Comparison of ENCODE assay signal across 10 cellular contexts in genomic region chr1:205593532-205593931, GRCh38. TPM values are rescaled to one million over a fixed set of nuclear protein-coding genes. Genes with fewer than 3 reads are reported as not detected.
A peak's percentile ranks its signal among the peaks of the same experiment; 100 is the strongest.
DNase-seq lines count a peak whose midpoint lies in the region; ATAC-seq and TF ChIP-seq lines count a peak whose summit lies in the region.
"Had no signal": no experiment of that assay in that cellular context is flagged by ENCODE, and none has a peak within 500 bp of the region (broad histone marks: within the 10 kb centered on the region; RNA-seq: fewer than 3 reads in every experiment).

No MANE protein-coding gene starts in this region.

- H3K27me3 Mint-ChIP-seq in activated naive CD4-positive, alpha-beta T cell treated with anti-CD3 and anti-CD28 coated beads, Interleukin-2, amount 50 U/mL, for 24 hours: no peaks in the 10 kb centered on the region
- no peaks in the 10 kb centered on the region for H3K27me3 Mint-ChIP-seq in activated T-helper 2 cell treated with anti-CD3 and anti-CD28 coated beads, Interferon-gamma antibody, Interleukin-2, Interleukin-4, amounts not matched to agents 10 μg/mL and 5 μg/mL and 100 μg/mL, durations not matched to agents 14 hours and 24 hours and 36 hours (ENCODE audit: low read depth)

- peaks cover 8% of the 10 kb centered on the region for H3K36me3 Mint-ChIP-seq in activated naive CD4-positive, alpha-beta T cell treated with anti-CD3 and anti-CD28 coated beads, Interleukin-2, amount 50 U/mL, for 24 hours
- H3K36me3 Mint-ChIP-seq in activated naive CD4-positive, alpha-beta T cell treated with anti-CD3 and anti-CD28 coated beads, Interleukin-2, amount 50 U/mL, for 72 hours: peaks cover 6 to 10% of the 10 kb centered on the region in 2 donors
- peaks cover 26% of the 10 kb centered on the region for H3K36me3 Mint-ChIP-seq in activated T-helper 2 cell treated with anti-CD3 and anti-CD28 coated beads, Interferon-gamma antibody, Interleukin-2, Interleukin-4, amounts not matched to agents 10 μg/mL and 5 μg/mL and 100 μg/mL, durations not matched to agents 14 hours and 24 hours and 36 hours (ENCODE audit: low read depth)
- no peaks in the 10 kb centered on the region for H3K36me3 Mint-ChIP-seq in stimulated activated effector memory CD8-positive, alpha-beta T cell treated with anti-CD3 and anti-CD28 coated beads, Interleukin-12 subunit alpha, Interleukin-12 subunit beta, amount 100 ng/mL, for 72 hours

- ATAC-seq in activated naive CD4-positive, alpha-beta T cell treated with anti-CD3 and anti-CD28 coated beads, Interleukin-2, amount 50 U/mL, for 72 hours: no peak
- ATAC-seq in HG02885 (IDR thresholded peaks at IDR 0.05; ENCODE audit: poor library complexity, unreplicated experiment): peak; percentile 33
- ATAC-seq in stimulated activated effector memory CD8-positive, alpha-beta T cell treated with anti-CD3 and anti-CD28 coated beads, Interleukin-12 subunit alpha, Interleukin-12 subunit beta, amount 100 ng/mL, for 72 hours: no peak
- no peak for ATAC-seq in HG02870 (IDR thresholded peaks at IDR 0.05; ENCODE audit: unreplicated experiment)
- no peak for ATAC-seq in GM18498 (IDR thresholded peaks at IDR 0.05; ENCODE audit: unreplicated experiment)

- in situ Hi-C loops in GM13976 (cut with MboI; ENCODE audit: low sequenced_read_pairs, unreplicated experiment): no loop called here

- H3K9me3 Mint-ChIP-seq in activated naive CD4-positive, alpha-beta T cell treated with anti-CD3 and anti-CD28 coated beads, Interleukin-2, amount 50 U/mL, for 24 hours: no peaks in the 10 kb centered on the region
- no peaks in the 10 kb centered on the region for H3K9me3 Mint-ChIP-seq in activated naive CD4-positive, alpha-beta T cell treated with anti-CD3 and anti-CD28 coated beads, Interleukin-2, amount 50 U/mL, for 72 hours
- no peaks in the 10 kb centered on the region for H3K9me3 Mint-ChIP-seq in activated T-helper 2 cell treated with anti-CD3 and anti-CD28 coated beads, Interferon-gamma antibody, Interleukin-2, Interleukin-4, amounts not matched to agents 10 μg/mL and 5 μg/mL and 100 μg/mL, durations not matched to agents 14 hours and 24 hours and 36 hours
- no peaks in the 10 kb centered on the region for H3K9me3 Mint-ChIP-seq in stimulated activated effector memory CD8-positive, alpha-beta T cell treated with anti-CD3 and anti-CD28 coated beads, Interleukin-12 subunit alpha, Interleukin-12 subunit beta, amount 100 ng/mL, for 72 hours

- peaks cover 55% of the 10 kb centered on the region for H3K4me1 Mint-ChIP-seq in activated naive CD4-positive, alpha-beta T cell treated with anti-CD3 and anti-CD28 coated beads, Interleukin-2, amount 50 U/mL, for 24 hours
- peaks cover 50% of the 10 kb centered on the region for H3K4me1 Mint-ChIP-seq in activated T-helper 2 cell treated with anti-CD3 and anti-CD28 coated beads, Interferon-gamma antibody, Interleukin-2, Interleukin-4, amounts not matched to agents 10 μg/mL and 5 μg/mL and 100 μg/mL, durations not matched to agents 14 hours and 24 hours and 36 hours (ENCODE audit: low read depth)
- peaks cover 6% of the 10 kb centered on the region for H3K4me1 Mint-ChIP-seq in stimulated activated effector memory CD8-positive, alpha-beta T cell treated with anti-CD3 and anti-CD28 coated beads, Interleukin-12 subunit alpha, Interleukin-12 subunit beta, amount 100 ng/mL, for 72 hours

- no peak for TF ChIP-seq CTCF in GM13976 (IDR thresholded peaks at IDR 0.05; ENCODE audit: borderline replicate concordance, control extremely low read depth, extremely low read depth, insufficient read depth, missing control alignments)

- peak overlapping the region; percentile 92 for H3K27ac Mint-ChIP-seq in activated naive CD4-positive, alpha-beta T cell treated with anti-CD3 and anti-CD28 coated beads, Interleukin-2, amount 50 U/mL, for 24 hours
- H3K27ac Mint-ChIP-seq in activated naive CD4-positive, alpha-beta T cell treated with anti-CD3 and anti-CD28 coated beads, Interleukin-2, amount 50 U/mL, for 72 hours: peak overlapping the region in 1 of 2 donors; percentile 93
- peak overlapping the region; percentile 50 for H3K27ac Mint-ChIP-seq in activated T-helper 2 cell treated with anti-CD3 and anti-CD28 coated beads, Interferon-gamma antibody, Interleukin-2, Interleukin-4, amounts not matched to agents 10 μg/mL and 5 μg/mL and 100 μg/mL, durations not matched to agents 14 hours and 24 hours and 36 hours
- H3K27ac Mint-ChIP-seq in stimulated activated effector memory CD8-positive, alpha-beta T cell treated with anti-CD3 and anti-CD28 coated beads, Interleukin-12 subunit alpha, Interleukin-12 subunit beta, amount 100 ng/mL, for 72 hours: no peak overlapping the region

- intact Hi-C loops in activated T-helper 2 cell treated with anti-CD3 and anti-CD28 coated beads, Interferon-gamma antibody, Interleukin-2, Interleukin-4, amounts not matched to agents 10 μg/mL and 5 μg/mL and 100 μg/mL, durations not matched to agents 14 hours and 24 hours and 36 hours (cut with micrococcal nuclease): loop anchor here (5.0 kb wide), 1 partner anchor 66 kb away; no protein-coding TSS in a partner anchor

- H3K4me3 Mint-ChIP-seq in activated naive CD4-positive, alpha-beta T cell treated with anti-CD3 and anti-CD28 coated beads, Interleukin-2, amount 50 U/mL, for 24 hours: peak overlapping the region; percentile 78
- H3K4me3 Mint-ChIP-seq in activated T-helper 2 cell treated with anti-CD3 and anti-CD28 coated beads, Interferon-gamma antibody, Interleukin-2, Interleukin-4, amounts not matched to agents 10 μg/mL and 5 μg/mL and 100 μg/mL, durations not matched to agents 14 hours and 24 hours and 36 hours (ENCODE audit: low read depth): peak overlapping the region; percentile 18
- peak overlapping the region; percentile 66 for H3K4me3 Mint-ChIP-seq in stimulated activated effector memory CD8-positive, alpha-beta T cell treated with anti-CD3 and anti-CD28 coated beads, Interleukin-12 subunit alpha, Interleukin-12 subunit beta, amount 100 ng/mL, for 72 hours

- no peak for DNase-seq in activated naive CD4-positive, alpha-beta T cell treated with anti-CD3 and anti-CD28 coated beads, Interleukin-2, amount 50 U/mL, for 72 hours (ENCODE audit: low spot score in 2 of 2)
- DNase-seq in activated T-helper 2 cell treated with anti-CD3 and anti-CD28 coated beads, Interferon-gamma antibody, Interleukin-2, Interleukin-4, amounts not matched to agents 10 μg/mL and 5 μg/mL and 100 μg/mL, durations not matched to agents 14 hours and 24 hours and 36 hours (ENCODE audit: low spot score): no peak
- no peak for DNase-seq in stimulated activated effector memory CD8-positive, alpha-beta T cell treated with anti-CD3 and anti-CD28 coated beads, Interleukin-12 subunit alpha, Interleukin-12 subunit beta, amount 100 ng/mL, for 72 hours (ENCODE audit: low spot score in 2 of 2)
- no peak for DNase-seq in GM13976 (ENCODE audit: low spot score)
- DNase-seq: NCI-H146, upper lobe of left lung had no signal

RNA-seq across cellular contexts. Expression of gene ELK4, which starts 38.3 kb away (rescaled TPM):
- total RNA-seq in activated naive CD4-positive, alpha-beta T cell treated with anti-CD3 and anti-CD28 coated beads, Interleukin-2, amount 50 U/mL, for 72 hours: 10 to 100 TPM; 67.8 to 91.3 TPM
- total RNA-seq in activated T-helper 2 cell treated with anti-CD3 and anti-CD28 coated beads, Interferon-gamma antibody, Interleukin-2, Interleukin-4, amounts not matched to agents 10 μg/mL and 5 μg/mL and 100 μg/mL, durations not matched to agents 14 hours and 24 hours and 36 hours: 68.8 and 80.3 TPM in 2 replicates

Comparison
In these comparisons a context has a peak if more than half of its experiments do, and no peak if none do; other contexts are left out.
1. H3K4me3 Mint-ChIP-seq: peak in every context shown above with its lines; median percentile 78 in activated naive CD4-positive, alpha-beta T cell treated with anti-CD3 and anti-CD28 coated beads, Interleukin-2, amount 50 U/mL, for 24 hours; 66 in stimulated activated effector memory CD8-positive, alpha-beta T cell treated with anti-CD3 and anti-CD28 coated beads, Interleukin-12 subunit alpha, Interleukin-12 subunit beta, amount 100 ng/mL, for 72 hours; 18 in activated T-helper 2 cell treated with anti-CD3 and anti-CD28 coated beads, Interferon-gamma antibody, Interleukin-2, Interleukin-4, amounts not matched to agents 10 μg/mL and 5 μg/mL and 100 μg/mL, durations not matched to agents 14 hours and 24 hours and 36 hours.